Comparison of ENCODE assay signal across 1 cellular context in the genomic region with DNA sequence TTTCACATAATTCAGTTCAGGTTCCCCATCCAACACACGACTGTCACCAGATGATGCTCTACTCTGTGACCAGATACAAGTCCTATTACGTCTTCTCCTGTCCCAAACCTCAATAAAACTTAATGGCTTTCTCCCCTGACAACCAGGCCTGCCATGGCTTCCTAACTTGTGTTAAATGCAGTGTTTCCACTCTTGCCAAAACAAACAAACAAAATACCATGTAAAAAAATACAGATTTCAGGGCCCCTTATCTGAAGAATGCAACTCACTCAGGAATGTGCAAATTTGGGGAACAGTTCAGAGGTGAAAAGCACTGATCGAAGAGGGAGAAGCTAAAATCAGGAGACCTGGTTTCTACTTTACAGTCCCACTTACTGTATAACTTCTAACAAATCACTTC.
TF ChIP-seq lines count a peak whose summit lies in the region.

No MANE protein-coding gene starts in this region.

TF ChIP-seq in IMR-90, 13 proteins besides CTCF, POLR2A, EP300 and RAD21:
- TF ChIP-seq, protein P1, sequence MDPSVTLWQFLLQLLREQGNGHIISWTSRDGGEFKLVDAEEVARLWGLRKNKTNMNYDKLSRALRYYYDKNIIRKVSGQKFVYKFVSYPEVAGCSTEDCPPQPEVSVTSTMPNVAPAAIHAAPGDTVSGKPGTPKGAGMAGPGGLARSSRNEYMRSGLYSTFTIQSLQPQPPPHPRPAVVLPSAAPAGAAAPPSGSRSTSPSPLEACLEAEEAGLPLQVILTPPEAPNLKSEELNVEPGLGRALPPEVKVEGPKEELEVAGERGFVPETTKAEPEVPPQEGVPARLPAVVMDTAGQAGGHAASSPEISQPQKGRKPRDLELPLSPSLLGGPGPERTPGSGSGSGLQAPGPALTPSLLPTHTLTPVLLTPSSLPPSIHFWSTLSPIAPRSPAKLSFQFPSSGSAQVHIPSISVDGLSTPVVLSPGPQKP (IDR thresholded peaks at IDR 0.05; ENCODE audit: borderline replicate concordance, low read depth, low read length): no peak
- TF ChIP-seq MAFK (IDR thresholded peaks at IDR 0.05; ENCODE audit: low read depth, low read length): no peak
- TF ChIP-seq NFE2L2 (IDR thresholded peaks at IDR 0.05; ENCODE audit: low read depth, low read length): no peak
- no peak for TF ChIP-seq CEBPB (IDR thresholded peaks at IDR 0.05; ENCODE audit: low read depth, low read length)
- TF ChIP-seq RCOR1 (IDR thresholded peaks at IDR 0.05; ENCODE audit: insufficient replicate concordance, low read length): no peak
- no peak for TF ChIP-seq CHD1 (IDR thresholded peaks at IDR 0.05; ENCODE audit: low read depth, low read length)
- TF ChIP-seq, protein P2, sequence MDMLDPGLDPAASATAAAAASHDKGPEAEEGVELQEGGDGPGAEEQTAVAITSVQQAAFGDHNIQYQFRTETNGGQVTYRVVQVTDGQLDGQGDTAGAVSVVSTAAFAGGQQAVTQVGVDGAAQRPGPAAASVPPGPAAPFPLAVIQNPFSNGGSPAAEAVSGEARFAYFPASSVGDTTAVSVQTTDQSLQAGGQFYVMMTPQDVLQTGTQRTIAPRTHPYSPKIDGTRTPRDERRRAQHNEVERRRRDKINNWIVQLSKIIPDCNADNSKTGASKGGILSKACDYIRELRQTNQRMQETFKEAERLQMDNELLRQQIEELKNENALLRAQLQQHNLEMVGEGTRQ (IDR thresholded peaks at IDR 0.05; ENCODE audit: low read depth, low read length): no peak
- TF ChIP-seq MXI1 (IDR thresholded peaks at IDR 0.05; ENCODE audit: borderline replicate concordance, low read depth, low read length): no peak
- no peak for TF ChIP-seq RFX5 (IDR thresholded peaks at IDR 0.05; ENCODE audit: low read depth, low read length)
- TF ChIP-seq FOS (IDR thresholded peaks at IDR 0.05; ENCODE audit: low read depth, low read length): no peak
- TF ChIP-seq MAZ (IDR thresholded peaks at IDR 0.05; ENCODE audit: borderline replicate concordance, low read depth, low read length): no peak
- no peak for TF ChIP-seq SMC3 (IDR thresholded peaks at IDR 0.05; ENCODE audit: low read depth, low read length)
- TF ChIP-seq BHLHE40 (IDR thresholded peaks at IDR 0.05; ENCODE audit: low read depth, low read length): no peak
